Comparison of ENCODE assay signal across 1 cellular context in the genomic region with DNA sequence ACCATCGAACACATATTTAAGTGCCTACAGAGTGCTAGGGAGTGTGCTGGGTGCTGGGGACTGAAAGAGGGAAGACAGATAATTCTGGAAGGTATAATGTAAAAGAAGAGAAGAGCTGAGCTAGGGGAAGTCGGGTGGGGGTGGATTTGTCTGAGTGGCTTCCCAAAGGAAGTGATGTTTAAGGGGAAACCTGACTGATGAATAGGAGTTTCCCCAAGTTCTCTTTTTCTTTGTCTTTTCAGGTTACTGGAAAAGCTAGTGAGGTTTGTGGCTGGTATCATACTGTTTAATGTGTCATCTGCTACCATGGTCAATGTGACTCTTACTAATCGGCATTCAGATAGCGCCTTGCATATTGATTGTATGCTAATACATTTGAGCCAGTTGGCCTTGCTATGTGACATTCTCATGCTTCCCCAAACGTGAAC.
TF ChIP-seq lines count a peak whose summit lies in the region.

No MANE protein-coding gene starts in this region.

TF ChIP-seq in GM12878, 131 proteins besides CTCF, POLR2A, EP300 and RAD21 (continued from another document and continues in another):
- TF ChIP-seq TCF7 (IDR thresholded peaks at IDR 0.05; ENCODE audit: borderline replicate concordance) = no peak; the same call in 1 of the 2 replicates
- TF ChIP-seq, protein P1, sequence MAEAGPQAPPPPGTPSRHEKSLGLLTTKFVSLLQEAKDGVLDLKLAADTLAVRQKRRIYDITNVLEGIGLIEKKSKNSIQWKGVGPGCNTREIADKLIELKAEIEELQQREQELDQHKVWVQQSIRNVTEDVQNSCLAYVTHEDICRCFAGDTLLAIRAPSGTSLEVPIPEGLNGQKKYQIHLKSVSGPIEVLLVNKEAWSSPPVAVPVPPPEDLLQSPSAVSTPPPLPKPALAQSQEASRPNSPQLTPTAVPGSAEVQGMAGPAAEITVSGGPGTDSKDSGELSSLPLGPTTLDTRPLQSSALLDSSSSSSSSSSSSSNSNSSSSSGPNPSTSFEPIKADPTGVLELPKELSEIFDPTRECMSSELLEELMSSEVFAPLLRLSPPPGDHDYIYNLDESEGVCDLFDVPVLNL (IDR thresholded peaks at IDR 0.05; ENCODE audit: low read depth, low read length) = no peak
- peak; percentile 85; the same call in 1 of the 2 replicates for TF ChIP-seq PAX5 (IDR thresholded peaks at IDR 0.05; ENCODE audit: borderline replicate concordance, low read depth, low read length)
- TF ChIP-seq YY1 (IDR thresholded peaks at IDR 0.05; ENCODE audit: low read depth, low read length) = no peak
- TF ChIP-seq SREBF2 (IDR thresholded peaks at IDR 0.05; ENCODE audit: low read length) = no peak
- TF ChIP-seq, protein P2, sequence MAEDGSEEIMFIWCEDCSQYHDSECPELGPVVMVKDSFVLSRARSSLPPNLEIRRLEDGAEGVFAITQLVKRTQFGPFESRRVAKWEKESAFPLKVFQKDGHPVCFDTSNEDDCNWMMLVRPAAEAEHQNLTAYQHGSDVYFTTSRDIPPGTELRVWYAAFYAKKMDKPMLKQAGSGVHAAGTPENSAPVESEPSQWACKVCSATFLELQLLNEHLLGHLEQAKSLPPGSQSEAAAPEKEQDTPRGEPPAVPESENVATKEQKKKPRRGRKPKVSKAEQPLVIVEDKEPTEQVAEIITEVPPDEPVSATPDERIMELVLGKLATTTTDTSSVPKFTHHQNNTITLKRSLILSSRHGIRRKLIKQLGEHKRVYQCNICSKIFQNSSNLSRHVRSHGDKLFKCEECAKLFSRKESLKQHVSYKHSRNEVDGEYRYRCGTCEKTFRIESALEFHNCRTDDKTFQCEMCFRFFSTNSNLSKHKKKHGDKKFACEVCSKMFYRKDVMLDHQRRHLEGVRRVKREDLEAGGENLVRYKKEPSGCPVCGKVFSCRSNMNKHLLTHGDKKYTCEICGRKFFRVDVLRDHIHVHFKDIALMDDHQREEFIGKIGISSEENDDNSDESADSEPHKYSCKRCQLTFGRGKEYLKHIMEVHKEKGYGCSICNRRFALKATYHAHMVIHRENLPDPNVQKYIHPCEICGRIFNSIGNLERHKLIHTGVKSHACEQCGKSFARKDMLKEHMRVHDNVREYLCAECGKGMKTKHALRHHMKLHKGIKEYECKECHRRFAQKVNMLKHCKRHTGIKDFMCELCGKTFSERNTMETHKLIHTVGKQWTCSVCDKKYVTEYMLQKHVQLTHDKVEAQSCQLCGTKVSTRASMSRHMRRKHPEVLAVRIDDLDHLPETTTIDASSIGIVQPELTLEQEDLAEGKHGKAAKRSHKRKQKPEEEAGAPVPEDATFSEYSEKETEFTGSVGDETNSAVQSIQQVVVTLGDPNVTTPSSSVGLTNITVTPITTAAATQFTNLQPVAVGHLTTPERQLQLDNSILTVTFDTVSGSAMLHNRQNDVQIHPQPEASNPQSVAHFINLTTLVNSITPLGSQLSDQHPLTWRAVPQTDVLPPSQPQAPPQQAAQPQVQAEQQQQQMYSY (CRISPR knock-in tag; IDR thresholded peaks at IDR 0.05) = no peak
- TF ChIP-seq BCL11A (IDR thresholded peaks at IDR 0.05; ENCODE audit: low read depth, low read length) = peak; percentile 35; the same call in 1 of the 2 replicates
- TF ChIP-seq TARDBP (IDR thresholded peaks at IDR 0.05; ENCODE audit: borderline replicate concordance) = no peak
- TF ChIP-seq SP1 (IDR thresholded peaks at IDR 0.05; ENCODE audit: low read depth, low read length) = no peak
- TF ChIP-seq, protein P3, sequence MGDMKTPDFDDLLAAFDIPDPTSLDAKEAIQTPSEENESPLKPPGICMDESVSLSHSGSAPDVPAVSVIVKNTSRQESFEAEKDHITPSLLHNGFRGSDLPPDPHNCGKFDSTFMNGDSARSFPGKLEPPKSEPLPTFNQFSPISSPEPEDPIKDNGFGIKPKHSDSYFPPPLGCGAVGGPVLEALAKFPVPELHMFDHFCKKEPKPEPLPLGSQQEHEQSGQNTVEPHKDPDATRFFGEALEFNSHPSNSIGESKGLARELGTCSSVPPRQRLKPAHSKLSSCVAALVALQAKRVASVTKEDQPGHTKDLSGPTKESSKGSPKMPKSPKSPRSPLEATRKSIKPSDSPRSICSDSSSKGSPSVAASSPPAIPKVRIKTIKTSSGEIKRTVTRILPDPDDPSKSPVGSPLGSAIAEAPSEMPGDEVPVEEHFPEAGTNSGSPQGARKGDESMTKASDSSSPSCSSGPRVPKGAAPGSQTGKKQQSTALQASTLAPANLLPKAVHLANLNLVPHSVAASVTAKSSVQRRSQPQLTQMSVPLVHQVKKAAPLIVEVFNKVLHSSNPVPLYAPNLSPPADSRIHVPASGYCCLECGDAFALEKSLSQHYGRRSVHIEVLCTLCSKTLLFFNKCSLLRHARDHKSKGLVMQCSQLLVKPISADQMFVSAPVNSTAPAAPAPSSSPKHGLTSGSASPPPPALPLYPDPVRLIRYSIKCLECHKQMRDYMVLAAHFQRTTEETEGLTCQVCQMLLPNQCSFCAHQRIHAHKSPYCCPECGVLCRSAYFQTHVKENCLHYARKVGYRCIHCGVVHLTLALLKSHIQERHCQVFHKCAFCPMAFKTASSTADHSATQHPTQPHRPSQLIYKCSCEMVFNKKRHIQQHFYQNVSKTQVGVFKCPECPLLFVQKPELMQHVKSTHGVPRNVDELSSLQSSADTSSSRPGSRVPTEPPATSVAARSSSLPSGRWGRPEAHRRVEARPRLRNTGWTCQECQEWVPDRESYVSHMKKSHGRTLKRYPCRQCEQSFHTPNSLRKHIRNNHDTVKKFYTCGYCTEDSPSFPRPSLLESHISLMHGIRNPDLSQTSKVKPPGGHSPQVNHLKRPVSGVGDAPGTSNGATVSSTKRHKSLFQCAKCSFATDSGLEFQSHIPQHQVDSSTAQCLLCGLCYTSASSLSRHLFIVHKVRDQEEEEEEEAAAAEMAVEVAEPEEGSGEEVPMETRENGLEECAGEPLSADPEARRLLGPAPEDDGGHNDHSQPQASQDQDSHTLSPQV (IDR thresholded peaks at IDR 0.05) = no peak
- TF ChIP-seq, protein P4, sequence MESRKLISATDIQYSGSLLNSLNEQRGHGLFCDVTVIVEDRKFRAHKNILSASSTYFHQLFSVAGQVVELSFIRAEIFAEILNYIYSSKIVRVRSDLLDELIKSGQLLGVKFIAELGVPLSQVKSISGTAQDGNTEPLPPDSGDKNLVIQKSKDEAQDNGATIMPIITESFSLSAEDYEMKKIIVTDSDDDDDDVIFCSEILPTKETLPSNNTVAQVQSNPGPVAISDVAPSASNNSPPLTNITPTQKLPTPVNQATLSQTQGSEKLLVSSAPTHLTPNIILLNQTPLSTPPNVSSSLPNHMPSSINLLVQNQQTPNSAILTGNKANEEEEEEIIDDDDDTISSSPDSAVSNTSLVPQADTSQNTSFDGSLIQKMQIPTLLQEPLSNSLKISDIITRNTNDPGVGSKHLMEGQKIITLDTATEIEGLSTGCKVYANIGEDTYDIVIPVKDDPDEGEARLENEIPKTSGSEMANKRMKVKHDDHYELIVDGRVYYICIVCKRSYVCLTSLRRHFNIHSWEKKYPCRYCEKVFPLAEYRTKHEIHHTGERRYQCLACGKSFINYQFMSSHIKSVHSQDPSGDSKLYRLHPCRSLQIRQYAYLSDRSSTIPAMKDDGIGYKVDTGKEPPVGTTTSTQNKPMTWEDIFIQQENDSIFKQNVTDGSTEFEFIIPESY (IDR thresholded peaks at IDR 0.05) = no peak
- no peak for TF ChIP-seq FOXM1 (IDR thresholded peaks at IDR 0.05; ENCODE audit: low read depth, low read length)
- TF ChIP-seq, protein P5, sequence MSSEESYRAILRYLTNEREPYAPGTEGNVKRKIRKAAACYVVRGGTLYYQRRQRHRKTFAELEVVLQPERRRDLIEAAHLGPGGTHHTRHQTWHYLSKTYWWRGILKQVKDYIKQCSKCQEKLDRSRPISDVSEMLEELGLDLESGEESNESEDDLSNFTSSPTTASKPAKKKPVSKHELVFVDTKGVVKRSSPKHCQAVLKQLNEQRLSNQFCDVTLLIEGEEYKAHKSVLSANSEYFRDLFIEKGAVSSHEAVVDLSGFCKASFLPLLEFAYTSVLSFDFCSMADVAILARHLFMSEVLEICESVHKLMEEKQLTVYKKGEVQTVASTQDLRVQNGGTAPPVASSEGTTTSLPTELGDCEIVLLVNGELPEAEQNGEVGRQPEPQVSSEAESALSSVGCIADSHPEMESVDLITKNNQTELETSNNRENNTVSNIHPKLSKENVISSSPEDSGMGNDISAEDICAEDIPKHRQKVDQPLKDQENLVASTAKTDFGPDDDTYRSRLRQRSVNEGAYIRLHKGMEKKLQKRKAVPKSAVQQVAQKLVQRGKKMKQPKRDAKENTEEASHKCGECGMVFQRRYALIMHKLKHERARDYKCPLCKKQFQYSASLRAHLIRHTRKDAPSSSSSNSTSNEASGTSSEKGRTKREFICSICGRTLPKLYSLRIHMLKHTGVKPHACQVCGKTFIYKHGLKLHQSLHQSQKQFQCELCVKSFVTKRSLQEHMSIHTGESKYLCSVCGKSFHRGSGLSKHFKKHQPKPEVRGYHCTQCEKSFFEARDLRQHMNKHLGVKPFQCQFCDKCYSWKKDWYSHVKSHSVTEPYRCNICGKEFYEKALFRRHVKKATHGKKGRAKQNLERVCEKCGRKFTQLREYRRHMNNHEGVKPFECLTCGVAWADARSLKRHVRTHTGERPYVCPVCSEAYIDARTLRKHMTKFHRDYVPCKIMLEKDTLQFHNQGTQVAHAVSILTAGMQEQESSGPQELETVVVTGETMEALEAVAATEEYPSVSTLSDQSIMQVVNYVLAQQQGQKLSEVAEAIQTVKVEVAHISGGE (CRISPR knock-in tag; IDR thresholded peaks at IDR 0.05) = no peak
- TF ChIP-seq BACH1 (IDR thresholded peaks at IDR 0.05; ENCODE audit: borderline replicate concordance) = no peak
- TF ChIP-seq SMAD1 (IDR thresholded peaks at IDR 0.05; ENCODE audit: low read depth, partially characterized antibody) = no peak
- no peak for TF ChIP-seq CHD1 (IDR thresholded peaks at IDR 0.05; ENCODE audit: low read depth, low read length)
- no peak for TF ChIP-seq ESRRA (IDR thresholded peaks at IDR 0.05; ENCODE audit: low read length)
- TF ChIP-seq, protein P6, sequence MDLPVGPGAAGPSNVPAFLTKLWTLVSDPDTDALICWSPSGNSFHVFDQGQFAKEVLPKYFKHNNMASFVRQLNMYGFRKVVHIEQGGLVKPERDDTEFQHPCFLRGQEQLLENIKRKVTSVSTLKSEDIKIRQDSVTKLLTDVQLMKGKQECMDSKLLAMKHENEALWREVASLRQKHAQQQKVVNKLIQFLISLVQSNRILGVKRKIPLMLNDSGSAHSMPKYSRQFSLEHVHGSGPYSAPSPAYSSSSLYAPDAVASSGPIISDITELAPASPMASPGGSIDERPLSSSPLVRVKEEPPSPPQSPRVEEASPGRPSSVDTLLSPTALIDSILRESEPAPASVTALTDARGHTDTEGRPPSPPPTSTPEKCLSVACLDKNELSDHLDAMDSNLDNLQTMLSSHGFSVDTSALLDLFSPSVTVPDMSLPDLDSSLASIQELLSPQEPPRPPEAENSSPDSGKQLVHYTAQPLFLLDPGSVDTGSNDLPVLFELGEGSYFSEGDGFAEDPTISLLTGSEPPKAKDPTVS (IDR thresholded peaks at IDR 0.05; ENCODE audit: low read depth, low read length) = no peak
- no peak for TF ChIP-seq HDGF (IDR thresholded peaks at IDR 0.05)
- TF ChIP-seq LARP7 (IDR thresholded peaks at IDR 0.05) = no peak
- TF ChIP-seq ZNF384 (IDR thresholded peaks at IDR 0.05; ENCODE audit: borderline replicate concordance, low read depth, low read length) = no peak
- TF ChIP-seq ZNF207 (IDR thresholded peaks at IDR 0.05; ENCODE audit: borderline replicate concordance) = no peak
- TF ChIP-seq HDAC6 (IDR thresholded peaks at IDR 0.05; ENCODE audit: unreplicated experiment) = no peak
- no peak for TF ChIP-seq POLR2AphosphoS2 (IDR thresholded peaks at IDR 0.05; ENCODE audit: low read depth, low read length)
- no peak for TF ChIP-seq ZSCAN29 (IDR thresholded peaks at IDR 0.05)
- no peak for TF ChIP-seq SMARCA5 (IDR thresholded peaks at IDR 0.05)
- no peak for TF ChIP-seq MYB (IDR thresholded peaks at IDR 0.05; ENCODE audit: borderline replicate concordance, low read depth, low read length)
- no peak for TF ChIP-seq SIN3A (IDR thresholded peaks at IDR 0.05; ENCODE audit: low read depth, low read length)
- TF ChIP-seq NFXL1 (IDR thresholded peaks at IDR 0.05; ENCODE audit: borderline replicate concordance) = no peak
- no peak for TF ChIP-seq KLF5 (IDR thresholded peaks at IDR 0.05; ENCODE audit: partially characterized antibody)
- TF ChIP-seq ZZZ3 (IDR thresholded peaks at IDR 0.05; ENCODE audit: control insufficient read depth, insufficient read length, low read depth) = no peak
- peak; percentile 44; the same call in 1 of the 2 replicates for TF ChIP-seq MTA2 (IDR thresholded peaks at IDR 0.05; ENCODE audit: low read depth)
- TF ChIP-seq ZBED1 (IDR thresholded peaks at IDR 0.05; ENCODE audit: borderline replicate concordance) = 0 out of 2 replicates have a peak, but pooled peaks have one; percentile 5
- TF ChIP-seq, protein P7, sequence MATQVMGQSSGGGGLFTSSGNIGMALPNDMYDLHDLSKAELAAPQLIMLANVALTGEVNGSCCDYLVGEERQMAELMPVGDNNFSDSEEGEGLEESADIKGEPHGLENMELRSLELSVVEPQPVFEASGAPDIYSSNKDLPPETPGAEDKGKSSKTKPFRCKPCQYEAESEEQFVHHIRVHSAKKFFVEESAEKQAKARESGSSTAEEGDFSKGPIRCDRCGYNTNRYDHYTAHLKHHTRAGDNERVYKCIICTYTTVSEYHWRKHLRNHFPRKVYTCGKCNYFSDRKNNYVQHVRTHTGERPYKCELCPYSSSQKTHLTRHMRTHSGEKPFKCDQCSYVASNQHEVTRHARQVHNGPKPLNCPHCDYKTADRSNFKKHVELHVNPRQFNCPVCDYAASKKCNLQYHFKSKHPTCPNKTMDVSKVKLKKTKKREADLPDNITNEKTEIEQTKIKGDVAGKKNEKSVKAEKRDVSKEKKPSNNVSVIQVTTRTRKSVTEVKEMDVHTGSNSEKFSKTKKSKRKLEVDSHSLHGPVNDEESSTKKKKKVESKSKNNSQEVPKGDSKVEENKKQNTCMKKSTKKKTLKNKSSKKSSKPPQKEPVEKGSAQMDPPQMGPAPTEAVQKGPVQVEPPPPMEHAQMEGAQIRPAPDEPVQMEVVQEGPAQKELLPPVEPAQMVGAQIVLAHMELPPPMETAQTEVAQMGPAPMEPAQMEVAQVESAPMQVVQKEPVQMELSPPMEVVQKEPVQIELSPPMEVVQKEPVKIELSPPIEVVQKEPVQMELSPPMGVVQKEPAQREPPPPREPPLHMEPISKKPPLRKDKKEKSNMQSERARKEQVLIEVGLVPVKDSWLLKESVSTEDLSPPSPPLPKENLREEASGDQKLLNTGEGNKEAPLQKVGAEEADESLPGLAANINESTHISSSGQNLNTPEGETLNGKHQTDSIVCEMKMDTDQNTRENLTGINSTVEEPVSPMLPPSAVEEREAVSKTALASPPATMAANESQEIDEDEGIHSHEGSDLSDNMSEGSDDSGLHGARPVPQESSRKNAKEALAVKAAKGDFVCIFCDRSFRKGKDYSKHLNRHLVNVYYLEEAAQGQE (IDR thresholded peaks at IDR 0.05; ENCODE audit: low read depth, low read length) = no peak
- TF ChIP-seq MEF2B (IDR thresholded peaks at IDR 0.05; ENCODE audit: partially characterized antibody, poor library complexity, severe bottlenecking) = no peak
- TF ChIP-seq SRF (IDR thresholded peaks at IDR 0.05; ENCODE audit: low read depth in 2 of 2, low read length in 2 of 2) = no peak
- TF ChIP-seq, protein P8, sequence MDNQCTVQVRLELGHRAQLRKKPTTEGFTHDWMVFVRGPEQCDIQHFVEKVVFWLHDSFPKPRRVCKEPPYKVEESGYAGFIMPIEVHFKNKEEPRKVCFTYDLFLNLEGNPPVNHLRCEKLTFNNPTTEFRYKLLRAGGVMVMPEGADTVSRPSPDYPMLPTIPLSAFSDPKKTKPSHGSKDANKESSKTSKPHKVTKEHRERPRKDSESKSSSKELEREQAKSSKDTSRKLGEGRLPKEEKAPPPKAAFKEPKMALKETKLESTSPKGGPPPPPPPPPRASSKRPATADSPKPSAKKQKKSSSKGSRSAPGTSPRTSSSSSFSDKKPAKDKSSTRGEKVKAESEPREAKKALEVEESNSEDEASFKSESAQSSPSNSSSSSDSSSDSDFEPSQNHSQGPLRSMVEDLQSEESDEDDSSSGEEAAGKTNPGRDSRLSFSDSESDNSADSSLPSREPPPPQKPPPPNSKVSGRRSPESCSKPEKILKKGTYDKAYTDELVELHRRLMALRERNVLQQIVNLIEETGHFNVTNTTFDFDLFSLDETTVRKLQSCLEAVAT (IDR thresholded peaks at IDR 0.05) = no peak
